10 cellular contexts compared by ENCODE assay signal in the genomic region with DNA sequence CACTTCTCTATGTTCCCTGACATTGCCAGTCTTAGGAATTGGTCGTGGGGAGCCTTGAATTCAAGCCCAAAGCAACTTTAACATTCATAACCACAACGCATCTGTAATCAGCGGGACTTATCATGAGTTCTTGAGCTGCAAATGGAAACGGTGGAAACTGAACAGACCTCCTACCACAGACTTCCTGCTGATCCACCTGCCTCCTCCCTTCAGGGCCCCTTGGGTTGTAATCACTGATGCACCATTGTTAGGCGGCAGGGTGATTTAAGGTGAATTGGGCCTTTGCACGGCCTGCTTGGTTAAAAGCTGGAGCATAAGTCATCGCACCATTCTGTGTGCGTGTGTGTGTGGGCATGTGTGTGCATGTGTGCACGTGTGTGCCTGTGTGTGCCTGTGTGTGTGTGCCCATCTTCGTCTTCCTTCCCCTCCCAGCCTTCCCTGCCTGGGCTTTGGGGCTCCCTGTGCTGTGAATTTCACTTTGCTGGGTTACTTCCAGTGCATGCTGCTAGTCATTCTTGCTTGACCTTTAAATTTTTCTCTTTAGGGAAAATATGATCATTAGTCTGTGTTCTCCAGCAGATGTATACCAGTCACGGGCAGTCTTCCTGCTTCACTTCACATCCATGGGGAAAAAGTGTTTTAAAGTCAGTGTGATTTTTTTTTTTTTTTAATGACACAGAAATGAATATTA. TPM values are rescaled to one million over a fixed set of nuclear protein-coding genes. Genes with fewer than 3 reads are reported as not detected.
DNase-seq lines count a peak whose midpoint lies in the region; ATAC-seq and TF ChIP-seq lines count a peak whose summit lies in the region.
"Had no signal": no experiment of that assay in that cellular context is flagged by ENCODE, and none has a peak within 500 bp of the region (broad histone marks: within the 10 kb centered on the region; RNA-seq: fewer than 3 reads in every experiment).

No MANE protein-coding gene starts in this region.

- no peak overlapping the region for H3K27ac ChIP-seq in GM23338 (ENCODE audit: low read depth)
- H3K27ac ChIP-seq: parathyroid adenoma had no signal

- peak; percentile 61 for ATAC-seq in GM23338

- H3K27me3 ChIP-seq in GM23338 (ENCODE audit: insufficient read depth) = no peaks in the 10 kb centered on the region

- no peaks in the 10 kb centered on the region for H3K9me2 ChIP-seq in GM23338 (ENCODE audit: insufficient read depth)

- no peaks in the 10 kb centered on the region for H3K4me1 ChIP-seq in GM23338 (ENCODE audit: insufficient read depth)
- H3K4me1 ChIP-seq: parathyroid adenoma had no signal

- peaks cover 7% of the 10 kb centered on the region; the same call in 1 of the 2 replicates for H3K79me2 ChIP-seq in GM23338 (replicated peaks; ENCODE audit: insufficient read depth)
- H3K79me2 ChIP-seq: parathyroid adenoma had no signal

- no peaks in the 10 kb centered on the region for H3K36me3 Mint-ChIP-seq in GM23338 (ENCODE audit: low read depth)

- H3K4me1 Mint-ChIP-seq in GM23338 = peaks cover 17% of the 10 kb centered on the region

- H3F3A ChIP-seq in GM23338 (replicated peaks; ENCODE audit: low read depth) = no peaks in the 10 kb centered on the region

- H3K9me3 Mint-ChIP-seq in GM23338 = peaks cover 2% of the 10 kb centered on the region; the same call in 1 of the 3 replicates

- H3K27me3 Mint-ChIP-seq in GM23338 (ENCODE audit: insufficient read depth, low read depth, poor library complexity) = peaks cover 8% of the 10 kb centered on the region

- TF ChIP-seq CTCF in GM23338 (conservative IDR thresholded peaks at IDR 0.05; ENCODE audit: low read depth in 2 of 2) = no peak

- H3K4me2 ChIP-seq in GM23338 = no peak overlapping the region

- H3K4me3 ChIP-seq in GM23338 = no peak overlapping the region

- peaks cover 5% of the 10 kb centered on the region; the same call in 1 of the 2 replicates for H4K20me1 ChIP-seq in GM23338 (replicated peaks; ENCODE audit: insufficient read depth)

- no peak overlapping the region for H3K4me3 Mint-ChIP-seq in GM23338

- H2AFZ ChIP-seq in GM23338 = no peak overlapping the region
- H2AFZ ChIP-seq: parathyroid adenoma had no signal

- no peak overlapping the region; the same call in 1 of the 2 replicates for H3K27ac Mint-ChIP-seq in GM23338

- H3K36me3 ChIP-seq in GM23338 (ENCODE audit: insufficient read depth) = no peaks in the 10 kb centered on the region

- no peak for DNase-seq in GM23338 (ENCODE audit: low spot score)
- peak in 3 of 5 donors; percentile 32 to 67 (median 39) for DNase-seq in T-helper 1 cell
- peak; percentile 44 for DNase-seq in activated naive CD4-positive, alpha-beta T cell treated with Interleukin-2 at 50 U/mL for 16 hours
- peak; percentile 23 for DNase-seq in stimulated activated CD4-positive, alpha-beta T cell treated with anti-CD3 and anti-CD28 coated beads, Interleukin-4, amount 100 ng/mL, for 1 hour
- DNase-seq in middle frontal gyrus (ENCODE audit: extremely low spot score, low spot score) = no peak
- DNase-seq in LoVo (ENCODE audit: low spot score) = no peak
- no peak for DNase-seq in glomerular visceral epithelial cell (ENCODE audit: extremely low spot score)
- DNase-seq: cerebellar nuclear complex, hippocampal formation had no signal

TF ChIP-seq in GM23338, 12 proteins besides CTCF, POLR2A, EP300 and RAD21 (continues in another document):
- no peak for TF ChIP-seq EZH2 (IDR thresholded peaks at IDR 0.05; ENCODE audit: low read depth, unreplicated experiment)
- TF ChIP-seq, protein P1, sequence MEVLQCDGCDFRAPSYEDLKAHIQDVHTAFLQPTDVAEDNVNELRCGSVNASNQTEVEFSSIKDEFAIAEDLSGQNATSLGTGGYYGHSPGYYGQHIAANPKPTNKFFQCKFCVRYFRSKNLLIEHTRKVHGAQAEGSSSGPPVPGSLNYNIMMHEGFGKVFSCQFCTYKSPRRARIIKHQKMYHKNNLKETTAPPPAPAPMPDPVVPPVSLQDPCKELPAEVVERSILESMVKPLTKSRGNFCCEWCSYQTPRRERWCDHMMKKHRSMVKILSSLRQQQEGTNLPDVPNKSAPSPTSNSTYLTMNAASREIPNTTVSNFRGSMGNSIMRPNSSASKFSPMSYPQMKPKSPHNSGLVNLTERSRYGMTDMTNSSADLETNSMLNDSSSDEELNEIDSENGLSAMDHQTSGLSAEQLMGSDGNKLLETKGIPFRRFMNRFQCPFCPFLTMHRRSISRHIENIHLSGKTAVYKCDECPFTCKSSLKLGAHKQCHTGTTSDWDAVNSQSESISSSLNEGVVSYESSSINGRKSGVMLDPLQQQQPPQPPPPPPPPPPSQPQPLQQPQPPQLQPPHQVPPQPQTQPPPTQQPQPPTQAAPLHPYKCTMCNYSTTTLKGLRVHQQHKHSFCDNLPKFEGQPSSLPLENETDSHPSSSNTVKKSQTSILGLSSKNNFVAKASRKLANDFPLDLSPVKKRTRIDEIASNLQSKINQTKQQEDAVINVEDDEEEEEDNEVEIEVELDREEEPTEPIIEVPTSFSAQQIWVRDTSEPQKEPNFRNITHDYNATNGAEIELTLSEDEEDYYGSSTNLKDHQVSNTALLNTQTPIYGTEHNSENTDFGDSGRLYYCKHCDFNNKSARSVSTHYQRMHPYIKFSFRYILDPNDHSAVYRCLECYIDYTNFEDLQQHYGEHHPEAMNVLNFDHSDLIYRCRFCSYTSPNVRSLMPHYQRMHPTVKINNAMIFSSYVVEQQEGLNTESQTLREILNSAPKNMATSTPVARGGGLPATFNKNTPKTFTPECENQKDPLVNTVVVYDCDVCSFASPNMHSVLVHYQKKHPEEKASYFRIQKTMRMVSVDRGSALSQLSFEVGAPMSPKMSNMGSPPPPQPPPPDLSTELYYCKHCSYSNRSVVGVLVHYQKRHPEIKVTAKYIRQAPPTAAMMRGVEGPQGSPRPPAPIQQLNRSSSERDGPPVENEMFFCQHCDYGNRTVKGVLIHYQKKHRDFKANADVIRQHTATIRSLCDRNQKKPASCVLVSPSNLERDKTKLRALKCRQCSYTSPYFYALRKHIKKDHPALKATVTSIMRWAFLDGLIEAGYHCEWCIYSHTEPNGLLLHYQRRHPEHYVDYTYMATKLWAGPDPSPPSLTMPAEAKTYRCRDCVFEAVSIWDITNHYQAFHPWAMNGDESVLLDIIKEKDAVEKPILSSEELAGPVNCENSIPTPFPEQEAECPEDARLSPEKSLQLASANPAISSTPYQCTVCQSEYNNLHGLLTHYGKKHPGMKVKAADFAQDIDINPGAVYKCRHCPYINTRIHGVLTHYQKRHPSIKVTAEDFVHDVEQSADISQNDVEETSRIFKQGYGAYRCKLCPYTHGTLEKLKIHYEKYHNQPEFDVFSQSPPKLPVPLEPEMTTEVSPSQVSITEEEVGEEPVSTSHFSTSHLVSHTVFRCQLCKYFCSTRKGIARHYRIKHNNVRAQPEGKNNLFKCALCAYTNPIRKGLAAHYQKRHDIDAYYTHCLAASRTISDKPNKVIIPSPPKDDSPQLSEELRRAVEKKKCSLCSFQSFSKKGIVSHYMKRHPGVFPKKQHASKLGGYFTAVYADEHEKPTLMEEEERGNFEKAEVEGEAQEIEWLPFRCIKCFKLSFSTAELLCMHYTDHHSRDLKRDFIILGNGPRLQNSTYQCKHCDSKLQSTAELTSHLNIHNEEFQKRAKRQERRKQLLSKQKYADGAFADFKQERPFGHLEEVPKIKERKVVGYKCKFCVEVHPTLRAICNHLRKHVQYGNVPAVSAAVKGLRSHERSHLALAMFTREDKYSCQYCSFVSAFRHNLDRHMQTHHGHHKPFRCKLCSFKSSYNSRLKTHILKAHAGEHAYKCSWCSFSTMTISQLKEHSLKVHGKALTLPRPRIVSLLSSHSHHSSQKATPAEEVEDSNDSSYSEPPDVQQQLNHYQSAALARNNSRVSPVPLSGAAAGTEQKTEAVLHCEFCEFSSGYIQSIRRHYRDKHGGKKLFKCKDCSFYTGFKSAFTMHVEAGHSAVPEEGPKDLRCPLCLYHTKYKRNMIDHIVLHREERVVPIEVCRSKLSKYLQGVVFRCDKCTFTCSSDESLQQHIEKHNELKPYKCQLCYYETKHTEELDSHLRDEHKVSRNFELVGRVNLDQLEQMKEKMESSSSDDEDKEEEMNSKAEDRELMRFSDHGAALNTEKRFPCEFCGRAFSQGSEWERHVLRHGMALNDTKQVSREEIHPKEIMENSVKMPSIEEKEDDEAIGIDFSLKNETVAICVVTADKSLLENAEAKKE (CRISPR knock-in tag; IDR thresholded peaks at IDR 0.05) = no peak
- no peak for TF ChIP-seq ZNF331 (CRISPR knock-in tag; IDR thresholded peaks at IDR 0.05; ENCODE audit: low read depth)
- TF ChIP-seq ZNF114 (CRISPR knock-in tag; IDR thresholded peaks at IDR 0.05) = no peak
- no peak for TF ChIP-seq POLR2AphosphoS5 (IDR thresholded peaks at IDR 0.05; ENCODE audit: low read depth)
- no peak for TF ChIP-seq EZH2phosphoT487 (IDR thresholded peaks at IDR 0.05; ENCODE audit: unreplicated experiment)
- TF ChIP-seq REST (IDR thresholded peaks at IDR 0.05; ENCODE audit: unreplicated experiment) = no peak

RNA-seq across cellular contexts. Expression of gene CHST11, which starts 29.0 kb away (rescaled TPM):
- total RNA-seq in GM23338 (2014; rRNA removed; shearing (Covaris generic)) = 13.4 and 25.7 TPM in 2 replicates
- 6.9 and 7.7 TPM in 2 replicates for polyA plus RNA-seq in GM23338 (2016; fragmentation: Nextera tagmentation; extraction: Ambion mirVana)

Comparison
In these comparisons a context has a peak if more than half of its experiments do, and no peak if none do; other contexts are left out.
1. DNase-seq: peak in T-helper 1 cell (3 of 5), activated naive CD4-positive, alpha-beta T cell treated with Interleukin-2 at 50 U/mL for 16 hours (single experiment) and stimulated activated CD4-positive, alpha-beta T cell treated with anti-CD3 and anti-CD28 coated beads, Interleukin-4, amount 100 ng/mL, for 1 hour (single experiment); none in GM23338 (single experiment), middle frontal gyrus (single experiment), LoVo (single experiment) and glomerular visceral epithelial cell (single experiment).